ENCODE assay signal across 8 cellular contexts in genomic region chr15:83066761-83067637, GRCh38. TPM values are rescaled to one million over a fixed set of nuclear protein-coding genes. Genes with fewer than 3 reads are reported as not detected.
DNase-seq lines count a peak whose midpoint lies in the region; ATAC-seq and TF ChIP-seq lines count a peak whose summit lies in the region.

Gene BTBD1, minus strand, starts transcription at chr15:83067252. Its CDS starts 101 bp downstream, at chr15:83067151.

- H3K36me3 ChIP-seq in GM23338 (ENCODE audit: insufficient read depth) = no peaks in the 10 kb centered on the region
- no peaks in the 10 kb centered on the region for H3K36me3 ChIP-seq in neural progenitor cell
- no peaks in the 10 kb centered on the region for H3K36me3 ChIP-seq in stomach smooth muscle (ENCODE audit: control insufficient read depth in 2 of 2, insufficient read depth in 2 of 2, low read length in 2 of 2)

- H3K9me3 ChIP-seq in neural progenitor cell (ENCODE audit: low read depth) = no peaks in the 10 kb centered on the region
- H3K9me3 ChIP-seq in stomach smooth muscle (ENCODE audit: control insufficient read depth in 2 of 2, low read length in 2 of 2) = no peaks in the 10 kb centered on the region

- H3K27me3 ChIP-seq in GM23338 (ENCODE audit: insufficient read depth) (no peaks in the 10 kb centered on the region), neural progenitor cell (no peaks in the 10 kb centered on the region), stomach smooth muscle (ENCODE audit: control insufficient read depth in 1 of 2, insufficient read depth in 2 of 2, low read length in 2 of 2) (no peaks in the 10 kb centered on the region)

- peak; percentile 91 for ATAC-seq in GM23338

- no peaks in the 10 kb centered on the region for H3K9me2 ChIP-seq in GM23338 (ENCODE audit: insufficient read depth)

- no peaks in the 10 kb centered on the region; the same call in 1 of the 2 replicates for H3F3A ChIP-seq in GM23338 (replicated peaks; ENCODE audit: low read depth)
- H3F3A ChIP-seq in neural progenitor cell (ENCODE audit: low read depth) = peaks cover 23% of the 10 kb centered on the region

- H3K79me2 ChIP-seq in GM23338 (replicated peaks; ENCODE audit: insufficient read depth) (peaks cover 45% of the 10 kb centered on the region), neural progenitor cell (ENCODE audit: low read depth) (peaks cover 47% of the 10 kb centered on the region)

- H3K27me3 Mint-ChIP-seq in GM23338 (ENCODE audit: insufficient read depth, low read depth, poor library complexity) = peaks cover 5% of the 10 kb centered on the region
- H3K27me3 Mint-ChIP-seq in neural progenitor cell (ENCODE audit: insufficient read depth, low read depth) = no peaks in the 10 kb centered on the region

- peaks cover 10% of the 10 kb centered on the region; the same call in 2 of the 3 replicates for H3K9me3 Mint-ChIP-seq in GM23338
- no peaks in the 10 kb centered on the region for H3K9me3 Mint-ChIP-seq in neural progenitor cell

- H3K4me3 Mint-ChIP-seq in GM23338 = no peak within 1 kb of the TSS; the same call in none of the 3 replicates
- peak within 1 kb of the TSS; percentile 92 for H3K4me3 Mint-ChIP-seq in neural progenitor cell

- H3K36me3 Mint-ChIP-seq in GM23338 (ENCODE audit: low read depth) = peaks cover 5% of the 10 kb centered on the region
- H3K36me3 Mint-ChIP-seq in neural progenitor cell = peaks cover 6% of the 10 kb centered on the region

- peaks cover 24% of the 10 kb centered on the region for H4K20me1 ChIP-seq in GM23338 (replicated peaks; ENCODE audit: insufficient read depth)
- peaks cover 45% of the 10 kb centered on the region for H4K20me1 ChIP-seq in neural progenitor cell (ENCODE audit: low read depth)

- H3K4me2 ChIP-seq in GM23338 (peak within 1 kb of the TSS; percentile 82), neural progenitor cell (peak within 1 kb of the TSS; percentile 91)

- H3K4me1 Mint-ChIP-seq in GM23338 (peaks cover 17% of the 10 kb centered on the region), neural progenitor cell (peaks cover 23% of the 10 kb centered on the region)

- H2AFZ ChIP-seq in GM23338 (peak within 1 kb of the TSS; percentile 96), neural progenitor cell (replicated peaks) (peak within 1 kb of the TSS; percentile 89)

- H3K27ac Mint-ChIP-seq in GM23338 (peak within 1 kb of the TSS; percentile 76), neural progenitor cell (peak within 1 kb of the TSS; percentile 64)

- TF ChIP-seq CTCF in GM23338 (conservative IDR thresholded peaks at IDR 0.05; ENCODE audit: low read depth in 2 of 2) = 0 out of 4 replicates have a peak, but pooled peaks of 1 of the 2 experiments have one; percentile 18
- TF ChIP-seq CTCF in fibroblast of villous mesenchyme (IDR thresholded peaks at IDR 0.05; ENCODE audit: insufficient read depth, low read depth, low read length) = no peak
- peak; percentile 17 for TF ChIP-seq CTCF in neural progenitor cell (IDR thresholded peaks at IDR 0.05)

- DNase-seq in ELR (ENCODE audit: low read depth) = peak; percentile 97
- DNase-seq in GM23338 (ENCODE audit: low spot score) = peak; percentile 87
- DNase-seq in Kasumi-1 (lab: John Stamatoyannopoulos, UW) = peak; percentile 88 to 90
- peak; percentile 48 for DNase-seq in SIG-M5 (lab: John Stamatoyannopoulos, UW)
- DNase-seq in activated gamma-delta T cell (lab: John Stamatoyannopoulos, UW) = peak; percentile 74
- DNase-seq in fibroblast of villous mesenchyme (ENCODE audit: low read depth) = peak; percentile 93
- DNase-seq in neural progenitor cell (ENCODE audit: low spot score) = peak; percentile 86

- H3K27ac ChIP-seq in GM23338 (ENCODE audit: low read depth) = peak within 1 kb of the TSS; percentile 91
- H3K27ac ChIP-seq in neural progenitor cell = peak within 1 kb of the TSS; percentile 71
- H3K27ac ChIP-seq in stomach smooth muscle (ENCODE audit: low read length) = peak within 1 kb of the TSS; percentile 84

- H3K4me3 ChIP-seq in GM23338 = peak within 1 kb of the TSS; percentile 77
- H3K4me3 ChIP-seq in fibroblast of villous mesenchyme (ENCODE audit: low read depth, low read length) = peak within 1 kb of the TSS; percentile 92
- peak within 1 kb of the TSS; percentile 95 for H3K4me3 ChIP-seq in neural progenitor cell
- H3K4me3 ChIP-seq in stomach smooth muscle (ENCODE audit: low read length in 2 of 2) = peak within 1 kb of the TSS; percentile 92 to 94

- peak within 1 kb of the TSS; percentile 34 for H3K9ac ChIP-seq in neural progenitor cell
- H3K9ac ChIP-seq in stomach smooth muscle (ENCODE audit: low read length in 2 of 2) = peak within 1 kb of the TSS; percentile 89 to 92

- H3K4me1 ChIP-seq in GM23338 (ENCODE audit: insufficient read depth) (peaks cover 33% of the 10 kb centered on the region), neural progenitor cell (peaks cover 27% of the 10 kb centered on the region), stomach smooth muscle (ENCODE audit: control insufficient read depth, insufficient read depth, low read length) (peaks cover 12% of the 10 kb centered on the region)

TF ChIP-seq in GM23338, 12 proteins besides CTCF, POLR2A, EP300 and RAD21:
- TF ChIP-seq CREB1 (CRISPR knock-in tag; IDR thresholded peaks at IDR 0.05; ENCODE audit: low read depth) = no peak
- TF ChIP-seq POLR2AphosphoS5 (IDR thresholded peaks at IDR 0.05; ENCODE audit: low read depth) = peak; percentile 82
- no peak for TF ChIP-seq ZNF114 (CRISPR knock-in tag; IDR thresholded peaks at IDR 0.05)

RNA-seq across cellular contexts. Expression of gene BTBD1, which starts in this region (rescaled TPM):
- total RNA-seq in GM23338 (2014; rRNA removed; shearing (Covaris generic)) = 66.1 and 70.3 TPM in 2 replicates
- polyA plus RNA-seq in GM23338 (2016; fragmentation: Nextera tagmentation; extraction: Ambion mirVana) = 11.5 and 12.6 TPM in 2 replicates
- total RNA-seq in fibroblast of villous mesenchyme = 83.1 and 101 TPM in 2 replicates
- total RNA-seq in neural progenitor cell (ENCODE audit: low replicate concordance) = 43.7 and 48.5 TPM in 2 replicates

Comparison
In these comparisons a context has a peak if more than half of its experiments do, and no peak if none do; other contexts are left out.
1. Peak in every context shown above with its lines: DNase-seq, ATAC-seq, H3K4me3 ChIP-seq and H3K27ac ChIP-seq.